In genomic region chr14:30906752-30907658, GRCh38 we compare ENCODE assay signal across 9 cellular contexts. TPM values are rescaled to one million over a fixed set of nuclear protein-coding genes. Genes with fewer than 3 reads are reported as not detected.
DNase-seq lines count a peak whose midpoint lies in the region; ATAC-seq, FAIRE-seq and TF ChIP-seq lines count a peak whose summit lies in the region.
"Had no signal": no experiment of that assay in that cellular context is flagged by ENCODE, and none has a peak within 500 bp of the region (broad histone marks: within the 10 kb centered on the region; RNA-seq: fewer than 3 reads in every experiment).

No MANE protein-coding gene starts in this region.

- no peak overlapping the region for H3K9ac ChIP-seq in DND-41 (ENCODE audit: low read depth, low read length)

- H3K4me1 ChIP-seq in DND-41 (ENCODE audit: insufficient read depth, low read length) (no peaks in the 10 kb centered on the region), adrenal gland (replicated peaks in 1 of 2) (peaks cover 4 to 5% of the 10 kb centered on the region in 2 donors)

- H3K27ac ChIP-seq in DND-41 (ENCODE audit: low read length) (no peak overlapping the region), adrenal gland (no peak overlapping the region)

- TF ChIP-seq CTCF in DND-41 (IDR thresholded peaks at IDR 0.05; ENCODE audit: borderline replicate concordance, extremely low read depth, low read length, poor library complexity, severe bottlenecking) (peak; percentile 67), adrenal gland (IDR thresholded peaks at IDR 0.05) (peak in 4 of 6 experiments; percentile 26 to 37 (median 36))

- H3K4me2 ChIP-seq in DND-41 (ENCODE audit: insufficient read depth, low read length) = no peak overlapping the region

- H3K9me3 ChIP-seq in DND-41 (ENCODE audit: insufficient read depth, low read length, severe bottlenecking) (no peaks in the 10 kb centered on the region), adrenal gland (replicated peaks in 1 of 3) (no peaks in the 10 kb centered on the region)

- no peaks in the 10 kb centered on the region for H3K27me3 ChIP-seq in DND-41 (ENCODE audit: insufficient read depth, low read length, poor library complexity)
- no peaks in the 10 kb centered on the region for H3K27me3 ChIP-seq in adrenal gland

- intact Hi-C loops in adrenal gland (cut with DNase I) = no loop called here

- peak; percentile 49 for FAIRE-seq in HTR-8/SVneo (lab: Jason Lieb, UNC)

- H3K4me3 ChIP-seq in DND-41 (ENCODE audit: low read depth in 1 of 2, low read length in 2 of 2) (no peak overlapping the region), adrenal gland (no peak overlapping the region)

- H3K79me2 ChIP-seq in DND-41 (ENCODE audit: insufficient read depth, low read length) = no peaks in the 10 kb centered on the region

- DNase-seq in DND-41 = no peak
- DNase-seq in HTR-8/SVneo (ENCODE audit: insufficient read length, low spot score) = peak; percentile 26
- DNase-seq in adrenal gland = no peak
- DNase-seq in medulla oblongata (ENCODE audit: extremely low spot score) = peak; percentile 11
- no peak for DNase-seq in activated CD4-positive, alpha-beta T cell treated with anti-CD3 and anti-CD28 coated beads for 4 hours
- DNase-seq in NCI-H774 (lab: John Stamatoyannopoulos, UW) = no peak
- no peak for DNase-seq in HPDE6-E6E7 (ENCODE audit: extremely low spot score)
- DNase-seq: stimulated activated CD8-positive, alpha-beta memory T cell treated with anti-CD3 and anti-CD28 coated beads, Interleukin-4, amount 100 ng/mL, for 48 hours had no signal

- TF ChIP-seq POLR2A in adrenal gland (IDR thresholded peaks at IDR 0.05) = no peak

- H3K36me3 ChIP-seq in DND-41 (ENCODE audit: insufficient read depth, low read length) (peaks cover 84% of the 10 kb centered on the region), adrenal gland (replicated peaks in 1 of 2) (peaks cover 0 to 9% of the 10 kb centered on the region in 2 donors)

- no peaks in the 10 kb centered on the region for H4K20me1 ChIP-seq in DND-41 (ENCODE audit: insufficient read depth, low read length)

- ATAC-seq in DND-41 (ENCODE audit: insufficient read depth, low read depth) (peak; percentile 74; the same call in 2 of the 3 replicates), GM19463 (IDR thresholded peaks at IDR 0.05; ENCODE audit: unreplicated experiment) (no peak)

- H2AFZ ChIP-seq in DND-41 (ENCODE audit: low read depth, low read length) = no peak overlapping the region

RNA-seq across cellular contexts. Expression of gene COCH, which starts 32.6 kb away (rescaled TPM):
- 1 to 10 TPM in 6 of 8 donors, under 1 TPM in 2; 0.42 to 8.4 (median 3.5) TPM for total RNA-seq in adrenal gland
- polyA plus RNA-seq in adrenal gland = 1 to 10 TPM in 2 of 3 donors, under 1 TPM in 1; 0.71 to 3.2 (median 1.4) TPM

Comparison
In these comparisons a context has a peak if more than half of its experiments do, and no peak if none do; other contexts are left out.
1. DNase-seq: peak in HTR-8/SVneo (single experiment) and medulla oblongata (single experiment); none in DND-41 (single experiment), adrenal gland (0 of 7), activated CD4-positive, alpha-beta T cell treated with anti-CD3 and anti-CD28 coated beads for 4 hours (0 of 2), NCI-H774 (single experiment) and HPDE6-E6E7 (single experiment).